Comparison of ENCODE assay signal across 1 cellular context in genomic region chr12:27012239-27012981, GRCh38.
TF ChIP-seq lines count a peak whose summit lies in the region.

No MANE protein-coding gene starts in this region.

TF ChIP-seq in HCT116, 20 proteins besides CTCF, POLR2A, EP300 and RAD21 (continued from another document):
- TF ChIP-seq, protein P1, sequence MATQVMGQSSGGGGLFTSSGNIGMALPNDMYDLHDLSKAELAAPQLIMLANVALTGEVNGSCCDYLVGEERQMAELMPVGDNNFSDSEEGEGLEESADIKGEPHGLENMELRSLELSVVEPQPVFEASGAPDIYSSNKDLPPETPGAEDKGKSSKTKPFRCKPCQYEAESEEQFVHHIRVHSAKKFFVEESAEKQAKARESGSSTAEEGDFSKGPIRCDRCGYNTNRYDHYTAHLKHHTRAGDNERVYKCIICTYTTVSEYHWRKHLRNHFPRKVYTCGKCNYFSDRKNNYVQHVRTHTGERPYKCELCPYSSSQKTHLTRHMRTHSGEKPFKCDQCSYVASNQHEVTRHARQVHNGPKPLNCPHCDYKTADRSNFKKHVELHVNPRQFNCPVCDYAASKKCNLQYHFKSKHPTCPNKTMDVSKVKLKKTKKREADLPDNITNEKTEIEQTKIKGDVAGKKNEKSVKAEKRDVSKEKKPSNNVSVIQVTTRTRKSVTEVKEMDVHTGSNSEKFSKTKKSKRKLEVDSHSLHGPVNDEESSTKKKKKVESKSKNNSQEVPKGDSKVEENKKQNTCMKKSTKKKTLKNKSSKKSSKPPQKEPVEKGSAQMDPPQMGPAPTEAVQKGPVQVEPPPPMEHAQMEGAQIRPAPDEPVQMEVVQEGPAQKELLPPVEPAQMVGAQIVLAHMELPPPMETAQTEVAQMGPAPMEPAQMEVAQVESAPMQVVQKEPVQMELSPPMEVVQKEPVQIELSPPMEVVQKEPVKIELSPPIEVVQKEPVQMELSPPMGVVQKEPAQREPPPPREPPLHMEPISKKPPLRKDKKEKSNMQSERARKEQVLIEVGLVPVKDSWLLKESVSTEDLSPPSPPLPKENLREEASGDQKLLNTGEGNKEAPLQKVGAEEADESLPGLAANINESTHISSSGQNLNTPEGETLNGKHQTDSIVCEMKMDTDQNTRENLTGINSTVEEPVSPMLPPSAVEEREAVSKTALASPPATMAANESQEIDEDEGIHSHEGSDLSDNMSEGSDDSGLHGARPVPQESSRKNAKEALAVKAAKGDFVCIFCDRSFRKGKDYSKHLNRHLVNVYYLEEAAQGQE (IDR thresholded peaks at IDR 0.05; ENCODE audit: low read depth) = no peak
- TF ChIP-seq SP1 (IDR thresholded peaks at IDR 0.05; ENCODE audit: low read depth) (no peak), ATF3 (IDR thresholded peaks at IDR 0.05) (no peak), YY1 (IDR thresholded peaks at IDR 0.05; ENCODE audit: extremely low read depth, insufficient replicate concordance, low read depth, low read length) (no peak), CBX3 (IDR thresholded peaks at IDR 0.05; ENCODE audit: low read depth) (no peak), ZFX (IDR thresholded peaks at IDR 0.05) (no peak), CEBPB (IDR thresholded peaks at IDR 0.05; ENCODE audit: low read depth) (no peak), EGR1 (IDR thresholded peaks at IDR 0.05; ENCODE audit: low read depth) (no peak), SRF (IDR thresholded peaks at IDR 0.05; ENCODE audit: low read depth) (no peak), FOSL1 (IDR thresholded peaks at IDR 0.05; ENCODE audit: low read depth) (no peak), JUND (IDR thresholded peaks at IDR 0.05) (no peak), MAX (IDR thresholded peaks at IDR 0.05) (no peak), SIN3A (IDR thresholded peaks at IDR 0.05; ENCODE audit: low read depth) (no peak), EZH2phosphoT487 (IDR thresholded peaks at IDR 0.05; ENCODE audit: borderline replicate concordance) (no peak)
- TF ChIP-seq, protein P2, sequence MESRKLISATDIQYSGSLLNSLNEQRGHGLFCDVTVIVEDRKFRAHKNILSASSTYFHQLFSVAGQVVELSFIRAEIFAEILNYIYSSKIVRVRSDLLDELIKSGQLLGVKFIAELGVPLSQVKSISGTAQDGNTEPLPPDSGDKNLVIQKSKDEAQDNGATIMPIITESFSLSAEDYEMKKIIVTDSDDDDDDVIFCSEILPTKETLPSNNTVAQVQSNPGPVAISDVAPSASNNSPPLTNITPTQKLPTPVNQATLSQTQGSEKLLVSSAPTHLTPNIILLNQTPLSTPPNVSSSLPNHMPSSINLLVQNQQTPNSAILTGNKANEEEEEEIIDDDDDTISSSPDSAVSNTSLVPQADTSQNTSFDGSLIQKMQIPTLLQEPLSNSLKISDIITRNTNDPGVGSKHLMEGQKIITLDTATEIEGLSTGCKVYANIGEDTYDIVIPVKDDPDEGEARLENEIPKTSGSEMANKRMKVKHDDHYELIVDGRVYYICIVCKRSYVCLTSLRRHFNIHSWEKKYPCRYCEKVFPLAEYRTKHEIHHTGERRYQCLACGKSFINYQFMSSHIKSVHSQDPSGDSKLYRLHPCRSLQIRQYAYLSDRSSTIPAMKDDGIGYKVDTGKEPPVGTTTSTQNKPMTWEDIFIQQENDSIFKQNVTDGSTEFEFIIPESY (IDR thresholded peaks at IDR 0.05; ENCODE audit: extremely low read depth, insufficient replicate concordance, low read length) = no peak
